8 cellular contexts compared by ENCODE assay signal in genomic region chr5:181173420-181174342, GRCh38. TPM values are rescaled to one million over a fixed set of nuclear protein-coding genes. Genes with fewer than 3 reads are reported as not detected.
DNase-seq lines count a peak whose midpoint lies in the region; ATAC-seq, FAIRE-seq and TF ChIP-seq lines count a peak whose summit lies in the region.

No MANE protein-coding gene starts in this region.

- no peak overlapping the region for H3K4me2 ChIP-seq in neural cell (ENCODE audit: low read length)

- no peaks in the 10 kb centered on the region for H3K9me2 ChIP-seq in neural cell (ENCODE audit: insufficient read depth, low read length)

- H4K20me1 ChIP-seq in neural cell (ENCODE audit: insufficient read depth) = no peaks in the 10 kb centered on the region

- TF ChIP-seq CTCF in brain microvascular endothelial cell (IDR thresholded peaks at IDR 0.05; ENCODE audit: low read depth, low read length, missing control alignments) (no peak), neural cell (IDR thresholded peaks at IDR 0.05; ENCODE audit: poor library complexity, severe bottlenecking) (peak; percentile 29)

- H3F3A ChIP-seq in neural cell (ENCODE audit: insufficient read depth, low read length, poor library complexity, severe bottlenecking) = no peaks in the 10 kb centered on the region

- H3K27me3 ChIP-seq in brain microvascular endothelial cell (replicated peaks) = no peaks in the 10 kb centered on the region
- H3K27me3 ChIP-seq in neural cell (ENCODE audit: insufficient read depth, low read depth, low read length) = peaks cover 65% of the 10 kb centered on the region

- H2AFZ ChIP-seq in neural cell (ENCODE audit: low read depth, low read length) = no peak overlapping the region

- no peaks in the 10 kb centered on the region for H3K79me2 ChIP-seq in neural cell (replicated peaks; ENCODE audit: insufficient read depth, low read length)

- no peak for FAIRE-seq in RCC 7860 (lab: Jason Lieb, UNC)

- in situ Hi-C loops in brain microvascular endothelial cell (cut with HindIII; ENCODE audit: low pct_ligation_motif_present, low sequenced_read_pairs) (no loop called here), G401 (cut with HindIII; ENCODE audit: low sequenced_read_pairs) (no loop called here)

- H3K36me3 ChIP-seq in brain microvascular endothelial cell (replicated peaks) (no peaks in the 10 kb centered on the region), neural cell (ENCODE audit: insufficient read depth, low read length) (no peaks in the 10 kb centered on the region)

- peak; percentile 47 for DNase-seq in EH (ENCODE audit: low read depth)
- peak; percentile 70 for DNase-seq in HCEC 1CT
- peak; percentile 60 for DNase-seq in RCC 7860 (ENCODE audit: low spot score)
- DNase-seq in brain microvascular endothelial cell = peak; percentile 89
- DNase-seq in SW 1271 (lab: John Stamatoyannopoulos, UW) = no peak
- DNase-seq in G401 (ENCODE audit: low spot score) = no peak

- no peaks in the 10 kb centered on the region for H3K9me3 ChIP-seq in neural cell (ENCODE audit: low read length)

- ATAC-seq in HG02870 (IDR thresholded peaks at IDR 0.05; ENCODE audit: unreplicated experiment) = no peak

- H3K9ac ChIP-seq in neural cell (ENCODE audit: low read length) = no peak overlapping the region

- no peak overlapping the region for H3K27ac ChIP-seq in brain microvascular endothelial cell
- H3K27ac ChIP-seq in neural cell (ENCODE audit: low read length) = no peak overlapping the region

- H3K4me3 ChIP-seq in brain microvascular endothelial cell (ENCODE audit: low read depth, low read length) (peak overlapping the region; percentile 32), neural cell (ENCODE audit: low read length) (peak overlapping the region; percentile 61)

- no peak for TF ChIP-seq EP300 in neural cell (conservative IDR thresholded peaks at IDR 0.05; ENCODE audit: poor library complexity, severe bottlenecking)

- TF ChIP-seq RAD21 in neural cell (conservative IDR thresholded peaks at IDR 0.05) = no peak

TF ChIP-seq in neural cell, 6 proteins besides CTCF, POLR2A, EP300 and RAD21:
- TF ChIP-seq REST (IDR thresholded peaks at IDR 0.05; ENCODE audit: borderline replicate concordance) (no peak), POLR2AphosphoS5 (IDR thresholded peaks at IDR 0.05) (no peak), MXI1 (conservative IDR thresholded peaks at IDR 0.05; ENCODE audit: poor library complexity, severe bottlenecking) (peak; percentile 41), SMC3 (conservative IDR thresholded peaks at IDR 0.05; ENCODE audit: poor library complexity) (no peak), EZH2 (IDR thresholded peaks at IDR 0.05; ENCODE audit: borderline replicate concordance, insufficient read depth, low read length, poor library complexity, severe bottlenecking) (no peak)

RNA-seq across cellular contexts. Expression of gene OR2V2, which starts 26.3 kb away (rescaled TPM):
- polyA plus RNA-seq in neural cell = not detected in 2 replicates
- polyA minus RNA-seq in neural cell = not detected in 2 replicates
- total RNA-seq in G401 (2014; rRNA removed; shearing (Covaris generic)) = not detected in 2 replicates

RNA-seq across cellular contexts. Expression of gene TRIM7, which starts 31.3 kb away (rescaled TPM):
- polyA plus RNA-seq in neural cell = 1.4 and 2.1 TPM in 2 replicates
- polyA minus RNA-seq in neural cell = 0.93 TPM in 1 of 2 replicates, not detected in the other
- total RNA-seq in G401 (2014; rRNA removed; shearing (Covaris generic)) = 3.9 and 5.1 TPM in 2 replicates

RNA-seq across cellular contexts. Expression of gene OR2V1, which starts 42.7 kb away (rescaled TPM):
- polyA plus RNA-seq in neural cell = not detected in 2 replicates
- polyA minus RNA-seq in neural cell = not detected in 2 replicates
- total RNA-seq in G401 (2014; rRNA removed; shearing (Covaris generic)) = not detected in 2 replicates

RNA-seq across cellular contexts. Expression of gene TRIM41, which starts 49.4 kb away (rescaled TPM):
- 32.1 and 37.7 TPM in 2 replicates for polyA plus RNA-seq in neural cell
- 25.5 and 33.1 TPM in 2 replicates for polyA minus RNA-seq in neural cell
- total RNA-seq in G401 (2014; rRNA removed; shearing (Covaris generic)) = 23.0 and 27.3 TPM in 2 replicates

Comparison
In these comparisons a context has a peak if more than half of its experiments do, and no peak if none do; other contexts are left out.
1. DNase-seq: peak in EH (single experiment), HCEC 1CT (single experiment), RCC 7860 (single experiment) and brain microvascular endothelial cell (single experiment); none in SW 1271 (0 of 2) and G401 (single experiment).